15 cellular contexts compared by ENCODE assay signal in genomic region chr3:98513136-98513535, GRCh38. TPM values are rescaled to one million over a fixed set of nuclear protein-coding genes. Genes with fewer than 3 reads are reported as not detected.
DNase-seq lines count a peak whose midpoint lies in the region; ATAC-seq and TF ChIP-seq lines count a peak whose summit lies in the region.
"Had no signal": no experiment of that assay in that cellular context is flagged by ENCODE, and none has a peak within 500 bp of the region (broad histone marks: within the 10 kb centered on the region; RNA-seq: fewer than 3 reads in every experiment).

No MANE protein-coding gene starts in this region.

- peaks cover 20 to 23% of the 10 kb centered on the region in 2 experiments for H3K36me3 ChIP-seq in HCT116 (ENCODE audit: control insufficient read depth in 1 of 2, insufficient read depth in 2 of 2, low read length in 2 of 2)

- peak overlapping the region; percentile 86 for H3K27ac ChIP-seq in HCT116 (ENCODE audit: low read depth, low read length)

- POLR2A ChIA-PET in HCT116 (lab: Charles Lee) = interaction anchor here (1.0 to 3.3 kb wide), 4 partner anchors 10 to 51 kb away, joined by 3 to 14 read pairs (median 4); partner anchors contain the start of gene CLDND1

- CTCF ChIA-PET in HCT116 (lab: Charles Lee) = interaction anchor here (1.3 kb wide), 1 partner anchor 84 kb away, joined by 4 read pairs; no protein-coding TSS in a partner anchor

- H3K27me3 ChIP-seq in HCT116 (ENCODE audit: insufficient read depth, low read length) = no peaks in the 10 kb centered on the region

- peaks cover 79 to 90% of the 10 kb centered on the region in 2 experiments for H3K4me1 ChIP-seq in HCT116 (ENCODE audit: control insufficient read depth in 1 of 2, insufficient read depth in 2 of 2, low read length in 2 of 2)

- no peaks in the 10 kb centered on the region for H4K20me1 ChIP-seq in HCT116 (ENCODE audit: insufficient read depth)

- DNase-seq in AG20443 (ENCODE audit: low spot score) (peak; percentile 21), HCT116 (ENCODE audit: low read depth, low spot score) (peak; percentile 75), glomerular visceral epithelial cell (ENCODE audit: extremely low spot score) (peak; percentile 51), germinal center (ENCODE audit: low spot score) (no peak), middle frontal gyrus (ENCODE audit: extremely low spot score, low spot score) (no peak)
- peak; percentile 52 to 55 for DNase-seq in activated T-cell treated with anti-CD3 and anti-CD28 coated beads, Interleukin-2, amount 50 U/mL, for 48 hours
- DNase-seq: activated T-cell treated with anti-CD3 and anti-CD28 coated beads, Interleukin-2, amount 50 U/mL, for 4 hours; effector CD4-positive, alpha-beta T cell; NCI-H2107; retina; T-cell had no signal

- TF ChIP-seq POLR2A in HCT116 (IDR thresholded peaks at IDR 0.05; ENCODE audit: borderline replicate concordance, extremely low read depth, insufficient read depth, insufficient read length) = no peak

- RAD21 ChIA-PET in HCT116 (lab: Charles Lee; ENCODE audit: low non-redundant PET in 1 of 2, low total read pairs in 2 of 2, uncharacterized antibody in 2 of 2, unreplicated experiment in 2 of 2) = no interaction called here

- peaks cover 27% of the 10 kb centered on the region for H3K79me2 ChIP-seq in HCT116 (ENCODE audit: insufficient read depth, low read length)

- no peaks in the 10 kb centered on the region for H3K9me3 ChIP-seq in HCT116 (ENCODE audit: control insufficient read depth in 1 of 2, insufficient read depth in 1 of 2, low read depth in 1 of 2, low read length in 2 of 2)

- peak overlapping the region; percentile 45 for H3K4me2 ChIP-seq in HCT116 (ENCODE audit: low read length)

- peak overlapping the region; percentile 23 for H3K9ac ChIP-seq in HCT116 (ENCODE audit: low read length)

- intact Hi-C loops in HCT116 (cut with micrococcal nuclease) = no loop called here

- TF ChIP-seq CTCF in HCT116 (IDR thresholded peaks at IDR 0.05 in 2 of 3, conservative IDR thresholded peaks at IDR 0.05 in 1 of 3; ENCODE audit: borderline replicate concordance in 1 of 3, insufficient read depth in 1 of 3, low read depth in 2 of 3, low read length in 2 of 3) = no peak

- peak; percentile 67 for ATAC-seq in HCT116
- no peak for ATAC-seq in GM21515 (IDR thresholded peaks at IDR 0.05; ENCODE audit: unreplicated experiment)
- ATAC-seq in HG03280 (IDR thresholded peaks at IDR 0.05; ENCODE audit: unreplicated experiment) = no peak
- ATAC-seq: left lobe of liver had no signal

- no peaks in the 10 kb centered on the region for H3K9me2 ChIP-seq in HCT116 (ENCODE audit: insufficient read depth)

- H3K4me3 ChIP-seq in HCT116 (replicated peaks in 1 of 2; ENCODE audit: low read depth in 1 of 2, low read length in 2 of 2) = no peak overlapping the region

- H2AFZ ChIP-seq in HCT116 (ENCODE audit: low read depth, low read length, poor library complexity, severe bottlenecking) = no peak overlapping the region

- BruUV-seq in HCT116 (replicated peaks; lab: Mats Ljungman, UMichigan) = no TSS peak

- 0 out of 2 replicates have a peak, but pooled peaks have one; percentile 32 for TF ChIP-seq RAD21 in HCT116 (IDR thresholded peaks at IDR 0.05; ENCODE audit: low read depth)

TF ChIP-seq in HCT116, 20 proteins besides CTCF, POLR2A, EP300 and RAD21:
- TF ChIP-seq CEBPB (IDR thresholded peaks at IDR 0.05; ENCODE audit: low read depth) (peak; percentile 99), ZFX (IDR thresholded peaks at IDR 0.05) (no peak), SIN3A (IDR thresholded peaks at IDR 0.05; ENCODE audit: low read depth) (peak; percentile 83), REST (IDR thresholded peaks at IDR 0.05; ENCODE audit: low read depth) (no peak), MAX (IDR thresholded peaks at IDR 0.05) (peak; percentile 71), FOSL1 (IDR thresholded peaks at IDR 0.05; ENCODE audit: low read depth) (no peak; the same call in none of the 2 replicates), EZH2 (IDR thresholded peaks at IDR 0.05) (no peak), ZNF274 (IDR thresholded peaks at IDR 0.05; ENCODE audit: low read depth, low read length) (no peak), TCF7L2 (IDR thresholded peaks at IDR 0.05; ENCODE audit: borderline replicate concordance, extremely low read depth, insufficient read depth, insufficient read length) (no peak), ELF1 (IDR thresholded peaks at IDR 0.05; ENCODE audit: borderline replicate concordance, low read depth) (no peak), YY1 (IDR thresholded peaks at IDR 0.05; ENCODE audit: extremely low read depth, insufficient replicate concordance, low read depth, low read length) (peak; percentile 30), ZBTB33 (IDR thresholded peaks at IDR 0.05; ENCODE audit: extremely low read depth, insufficient replicate concordance, low read length) (peak; percentile 11), SRF (IDR thresholded peaks at IDR 0.05; ENCODE audit: low read depth) (no peak; the same call in 1 of the 2 replicates), JUND (IDR thresholded peaks at IDR 0.05) (peak; percentile 79), SP1 (IDR thresholded peaks at IDR 0.05; ENCODE audit: low read depth) (peak; percentile 88), ATF3 (IDR thresholded peaks at IDR 0.05) (no peak), POLR2AphosphoS5 (IDR thresholded peaks at IDR 0.05; ENCODE audit: low read depth, low read length) (peak; percentile 53), EZH2phosphoT487 (IDR thresholded peaks at IDR 0.05; ENCODE audit: borderline replicate concordance) (no peak), EGR1 (IDR thresholded peaks at IDR 0.05; ENCODE audit: low read depth) (peak; percentile 41; the same call in 1 of the 2 replicates), CBX3 (IDR thresholded peaks at IDR 0.05; ENCODE audit: low read depth) (peak; percentile 90)

RNA-seq across cellular contexts. Expression of gene CLDND1, which starts 9.6 kb away (rescaled TPM):
- total RNA-seq in HCT116 (2021; ENCODE audit: unreplicated experiment) = 472 TPM
- 307 and 351 TPM in 2 replicates for polyA plus RNA-seq in HCT116 (2012)

RNA-seq across cellular contexts. Expression of gene OR5K2, which starts 15.7 kb away (rescaled TPM):
- not detected for total RNA-seq in HCT116 (2021; ENCODE audit: unreplicated experiment)
- polyA plus RNA-seq in HCT116 (2012) = not detected in 2 replicates
- total RNA-seq: activated T-cell treated with anti-CD3 and anti-CD28 coated beads, Interleukin-2, amount 50 U/mL, for 4 hours; H1; left lobe of liver; T-cell had no signal
- polyA plus RNA-seq: H1 had no signal

RNA-seq across cellular contexts. Expression of gene GPR15, which starts 18.6 kb away (rescaled TPM):
- 1.1 TPM for total RNA-seq in HCT116 (2021; ENCODE audit: unreplicated experiment)
- polyA plus RNA-seq in HCT116 (2012) = 1.1 and 1.6 TPM in 2 replicates
- total RNA-seq: H1, left lobe of liver had no signal
- polyA plus RNA-seq: H1 had no signal

RNA-seq across cellular contexts. Expression of gene OR5K1, which starts 50.1 kb away (rescaled TPM):
- total RNA-seq in HCT116 (2021; ENCODE audit: unreplicated experiment) = not detected
- not detected in 2 replicates for polyA plus RNA-seq in HCT116 (2012)
- total RNA-seq: activated T-cell treated with anti-CD3 and anti-CD28 coated beads, Interleukin-2, amount 50 U/mL, for 4 hours; H1; left lobe of liver; T-cell had no signal
- polyA plus RNA-seq: H1 had no signal

Comparison
In these comparisons a context has a peak if more than half of its experiments do, and no peak if none do; other contexts are left out.
1. DNase-seq: peak in AG20443 (single experiment), HCT116 (single experiment), activated T-cell treated with anti-CD3 and anti-CD28 coated beads, Interleukin-2, amount 50 U/mL, for 48 hours (2 of 2) and glomerular visceral epithelial cell (single experiment); none in germinal center (single experiment) and middle frontal gyrus (single experiment).